In genomic region chr12:32139064-32139421, GRCh38 we compare ENCODE assay signal across 9 cellular contexts. TPM values are rescaled to one million over a fixed set of nuclear protein-coding genes. Genes with fewer than 3 reads are reported as not detected.
A peak's percentile ranks its signal among the peaks of the same experiment; 100 is the strongest.
DNase-seq lines count a peak whose midpoint lies in the region; ATAC-seq, FAIRE-seq and TF ChIP-seq lines count a peak whose summit lies in the region.
"Had no signal": no experiment of that assay in that cellular context is flagged by ENCODE, and none has a peak within 500 bp of the region (broad histone marks: within the 10 kb centered on the region; RNA-seq: fewer than 3 reads in every experiment).

No MANE protein-coding gene starts in this region.

- peak; percentile 59 for FAIRE-seq in small intestine (lab: Jason Lieb, UNC)
- FAIRE-seq: islet of Langerhans had no signal

- H3K27me3 ChIP-seq in fibroblast of lung (ENCODE audit: control insufficient read depth, insufficient read depth, low read length) (no peaks in the 10 kb centered on the region), small intestine (ENCODE audit: control insufficient read depth in 2 of 2, insufficient read depth in 2 of 2, low read length in 2 of 2) (no peaks in the 10 kb centered on the region), ascending aorta (no peaks in the 10 kb centered on the region)

- H3K79me2 ChIP-seq in fibroblast of lung (ENCODE audit: control insufficient read depth, insufficient read depth, low read length) = peaks cover 9% of the 10 kb centered on the region

- peak overlapping the region; percentile 8 for H2AFZ ChIP-seq in fibroblast of lung (ENCODE audit: low read length)

- H3K4me2 ChIP-seq in fibroblast of lung (ENCODE audit: extremely low read depth, insufficient read depth, low read length) = peak overlapping the region; percentile 77

- H3K36me3 ChIP-seq in fibroblast of lung (ENCODE audit: control insufficient read depth, insufficient read depth, low read length) = no peaks in the 10 kb centered on the region
- H3K36me3 ChIP-seq in small intestine (ENCODE audit: control insufficient read depth in 2 of 2, insufficient read depth in 2 of 2, low read length in 2 of 2) = no peaks in the 10 kb centered on the region
- no peaks in the 10 kb centered on the region for H3K36me3 ChIP-seq in ascending aorta

- no peaks in the 10 kb centered on the region for H3K4me1 ChIP-seq in fibroblast of lung (ENCODE audit: control insufficient read depth, extremely low read depth, insufficient read depth, low read length)
- H3K4me1 ChIP-seq in small intestine (ENCODE audit: control insufficient read depth in 2 of 2, insufficient read depth in 1 of 2, low read depth in 1 of 2, low read length in 1 of 2) = no peaks in the 10 kb centered on the region
- H3K4me1 ChIP-seq in ascending aorta = peaks cover 0 to 4% of the 10 kb centered on the region in 2 donors

- H3K4me3 ChIP-seq in AG10803 (ENCODE audit: low read length) (peak overlapping the region; percentile 58), fibroblast of lung (replicated peaks in 1 of 4; ENCODE audit: control extremely low read depth in 1 of 4, insufficient read depth in 1 of 4, low read depth in 3 of 4, low read length in 4 of 4) (peak overlapping the region in 3 of 4 experiments; percentile 24 to 50 (median 37)), small intestine (ENCODE audit: low read depth in 1 of 2, low read length in 2 of 2) (no peak overlapping the region), ascending aorta (peak overlapping the region in 1 of 2 donors; percentile 31)

- ATAC-seq in GM18520 (IDR thresholded peaks at IDR 0.05; ENCODE audit: unreplicated experiment) = peak; percentile 78
- peak; percentile 88 for ATAC-seq in HG02981 (IDR thresholded peaks at IDR 0.05; ENCODE audit: unreplicated experiment)

- H4K20me1 ChIP-seq in fibroblast of lung (ENCODE audit: control insufficient read depth, extremely low read depth, insufficient read depth, low read length) = no peaks in the 10 kb centered on the region

- H3K9me3 ChIP-seq in fibroblast of lung (ENCODE audit: control insufficient read depth, insufficient read depth, low read depth, low read length) (no peaks in the 10 kb centered on the region), small intestine (ENCODE audit: control insufficient read depth, low read depth) (no peaks in the 10 kb centered on the region), ascending aorta (no peaks in the 10 kb centered on the region)

- DNase-seq in AG10803 (ENCODE audit: low read depth) (peak; percentile 59), RPMI7951 (ENCODE audit: low read depth) (peak; percentile 54), fibroblast of lung (ENCODE audit: low read depth in 2 of 2) (peak; percentile 66 to 69), small intestine (peak; percentile 11), ascending aorta (ENCODE audit: low spot score in 2 of 2) (no peak), Kasumi-1 (lab: John Stamatoyannopoulos, UW) (no peak)

- WGBS in small intestine, 3 donors = 30 to 43% (median 36%) methylated on average over 2 of the region's 2 CpGs

- intact Hi-C loops in ascending aorta (cut with DNase I) = no loop called here

- peak overlapping the region; percentile 4 for H3K9ac ChIP-seq in fibroblast of lung (ENCODE audit: insufficient read depth, low read length)

- no peak for TF ChIP-seq CTCF in AG10803 (conservative IDR thresholded peaks at IDR 0.05; ENCODE audit: low read length)
- no peak for TF ChIP-seq CTCF in fibroblast of lung (conservative IDR thresholded peaks at IDR 0.05 in 1 of 2, IDR thresholded peaks at IDR 0.05 in 1 of 2; ENCODE audit: low read depth in 1 of 2, low read length in 2 of 2)
- TF ChIP-seq CTCF in ascending aorta (IDR thresholded peaks at IDR 0.05) = no peak

- H3K27ac ChIP-seq in fibroblast of lung (ENCODE audit: insufficient read depth, low read length) = peak overlapping the region; percentile 54
- H3K27ac ChIP-seq in small intestine (ENCODE audit: low read depth in 1 of 2, low read length in 1 of 2) = no peak overlapping the region
- no peak overlapping the region for H3K27ac ChIP-seq in ascending aorta

RNA-seq across cellular contexts. Expression of gene BICD1, which starts 32.4 kb away (rescaled TPM):
- 10.5 and 15.1 TPM in 2 replicates for total RNA-seq in RPMI7951 (2014; rRNA removed; shearing (Covaris generic))
- total RNA-seq in fibroblast of lung (10.0 and 12.4 TPM in 2 replicates), ascending aorta (33.8 TPM)
- polyA plus RNA-seq in fibroblast of lung (11.1 and 17.6 TPM in 2 replicates), small intestine (1 to 10 TPM in 2 of 3 donors, under 1 TPM in 1; 0.45 to 7.0 (median 1.6) TPM)
- 13.6 and 18.3 TPM in 2 replicates for polyA plus RNA-seq in fibroblast of lung (2012)
- polyA minus RNA-seq in fibroblast of lung (ENCODE audit: low replicate concordance) = 9.7 and 11.7 TPM in 2 replicates

Comparison
In these comparisons a context has a peak if more than half of its experiments do, and no peak if none do; other contexts are left out.
1. DNase-seq: peak in AG10803 (single experiment), RPMI7951 (single experiment), fibroblast of lung (2 of 2) and small intestine (single experiment); none in ascending aorta (0 of 2) and Kasumi-1 (0 of 2).
2. H3K4me3 ChIP-seq: peak in AG10803 (single experiment) and fibroblast of lung (3 of 4); none in small intestine (0 of 2).